Comparison of ENCODE assay signal across 13 cellular contexts in the genomic region with DNA sequence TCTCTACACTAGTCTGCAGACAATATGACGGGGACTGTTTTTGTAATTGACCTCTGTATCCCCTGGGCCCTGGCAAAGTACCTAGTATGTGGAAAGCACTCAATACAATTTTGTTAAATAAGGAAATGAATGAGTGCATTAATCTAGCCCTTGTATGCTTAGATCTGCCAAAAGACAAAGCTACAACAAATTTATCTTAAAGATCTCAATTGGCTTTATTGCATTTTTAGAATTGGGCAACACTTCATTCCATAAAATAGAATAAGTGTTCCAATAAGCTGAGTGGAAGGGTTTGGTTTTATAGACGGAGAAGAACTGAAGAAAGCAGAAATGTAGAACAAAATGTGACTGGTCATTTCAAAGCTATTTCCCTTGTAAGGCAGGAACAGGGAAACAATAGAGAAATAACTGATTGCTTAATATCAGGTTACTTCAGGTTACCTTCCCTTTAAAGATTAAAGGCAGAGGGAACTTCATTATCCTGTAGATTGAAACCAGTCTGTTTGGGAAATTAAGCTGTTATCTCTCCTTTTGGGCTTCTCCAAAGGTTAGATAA.
DNase-seq lines count a peak whose midpoint lies in the region; ATAC-seq and TF ChIP-seq lines count a peak whose summit lies in the region.
"Had no signal": no experiment of that assay in that cellular context is flagged by ENCODE, and none has a peak within 500 bp of the region (broad histone marks: within the 10 kb centered on the region; RNA-seq: fewer than 3 reads in every experiment).

No MANE protein-coding gene starts in this region.

- peaks cover 31% of the 10 kb centered on the region for H3K4me1 Mint-ChIP-seq in MCF 10A (ENCODE audit: insufficient read depth, unreplicated experiment)
- H3K4me1 Mint-ChIP-seq in stimulated activated memory B cell treated with anti-CD40 and anti-IgM and Interleukin-4, amounts not matched to agents 10 μg/mL and 1 μg/mL and 100 μg/mL, for 72 hours: no peaks in the 10 kb centered on the region

- intact Hi-C loops in MCF 10A (cut with micrococcal nuclease): loop anchor here (5.0 kb wide), 2 partner anchors 95 to 260 kb away; no protein-coding TSS in a partner anchor
- intact Hi-C loops in left lung (cut with DNase I): no loop called here

- H3K4me3 ChIP-seq in left lung: no peak overlapping the region
- H3K4me3 ChIP-seq: right atrium auricular region had no signal

- H3K36me3 Mint-ChIP-seq in MCF 10A (ENCODE audit: insufficient read depth, unreplicated experiment): no peaks in the 10 kb centered on the region
- no peaks in the 10 kb centered on the region for H3K36me3 Mint-ChIP-seq in stimulated activated memory B cell treated with anti-CD40 and anti-IgM and Interleukin-4, amounts not matched to agents 10 μg/mL and 1 μg/mL and 100 μg/mL, for 72 hours
- H3K36me3 Mint-ChIP-seq: activated naive CD4-positive, alpha-beta T cell treated with anti-CD3 and anti-CD28 coated beads, Interleukin-2, amount 50 U/mL, for 72 hours had no signal

- no peaks in the 10 kb centered on the region for H3K9me3 Mint-ChIP-seq in MCF 10A (ENCODE audit: unreplicated experiment)
- H3K9me3 Mint-ChIP-seq in stimulated activated memory B cell treated with anti-CD40 and anti-IgM and Interleukin-4, amounts not matched to agents 10 μg/mL and 1 μg/mL and 100 μg/mL, for 72 hours: no peaks in the 10 kb centered on the region

- TF ChIP-seq EP300 in Ishikawa (IDR thresholded peaks at IDR 0.05; ENCODE audit: borderline replicate concordance): no peak

- POLR2A ChIA-PET in MCF 10A (lab: Yijun Ruan, JAX): interaction anchor here (0.5 to 4.0 kb wide), 33 partner anchors 10 to 1809 kb away, joined by 3 to 40 read pairs (median 4); a partner anchor contains a TSS

- no peak for TF ChIP-seq CTCF in MCF 10A (IDR thresholded peaks at IDR 0.05; ENCODE audit: unreplicated experiment)
- TF ChIP-seq CTCF in left lung (IDR thresholded peaks at IDR 0.05): no peak

- DNase-seq in AG08395 (ENCODE audit: low spot score): peak; percentile 55
- DNase-seq in MCF 10A (ENCODE audit: unreplicated experiment): peak; percentile 90
- no peak for DNase-seq in left lung
- DNase-seq in GOT3 (lab: John Stamatoyannopoulos, UW): no peak
- DNase-seq in NCI-H446 treated with DMSO at 0.1 percent for 48 hours (lab: John Stamatoyannopoulos, UW): no peak
- no peak for DNase-seq in NCI-H524 treated with DMSO at 0.1 percent for 48 hours (lab: John Stamatoyannopoulos, UW)
- DNase-seq: activated CD4-positive, alpha-beta T cell treated with anti-CD3 and anti-CD28 coated beads, Interleukin-2, amount 50 U/mL, for 48 hours; NCI-H510A; stimulated activated CD8-positive, alpha-beta memory T cell treated with anti-CD3 and anti-CD28 coated beads, Interleukin-4, amount 100 ng/mL, for 48 hours had no signal

- H3K4me1 ChIP-seq in left lung: peaks cover 0 to 15% of the 10 kb centered on the region in 2 donors
- H3K4me1 ChIP-seq: right atrium auricular region had no signal

- H3K27me3 ChIP-seq in left lung: no peaks in the 10 kb centered on the region
- H3K27me3 ChIP-seq: right atrium auricular region had no signal

- H3K27ac Mint-ChIP-seq in MCF 10A (ENCODE audit: low read depth, unreplicated experiment): peak overlapping the region; percentile 86
- no peak overlapping the region for H3K27ac Mint-ChIP-seq in stimulated activated memory B cell treated with anti-CD40 and anti-IgM and Interleukin-4, amounts not matched to agents 10 μg/mL and 1 μg/mL and 100 μg/mL, for 72 hours
- H3K27ac Mint-ChIP-seq: activated naive CD4-positive, alpha-beta T cell treated with anti-CD3 and anti-CD28 coated beads, Interleukin-2, amount 50 U/mL, for 72 hours had no signal

- H3K36me3 ChIP-seq in left lung: no peaks in the 10 kb centered on the region
- H3K36me3 ChIP-seq: right atrium auricular region had no signal

- no TSS peak for BruUV-seq in MCF 10A (replicated peaks; lab: Mats Ljungman, UMichigan)

- ATAC-seq in left lung: peak; percentile 71
- ATAC-seq in stimulated activated memory B cell treated with anti-CD40 and anti-IgM and Interleukin-4, amounts not matched to agents 10 μg/mL and 1 μg/mL and 100 μg/mL, for 72 hours: no peak
- ATAC-seq: activated naive CD4-positive, alpha-beta T cell treated with anti-CD3 and anti-CD28 coated beads, Interleukin-2, amount 50 U/mL, for 72 hours had no signal

- H3K27ac ChIP-seq in left lung: peak overlapping the region; percentile 69 to 71
- H3K27ac ChIP-seq: right atrium auricular region had no signal

- no peak for TF ChIP-seq RAD21 in Ishikawa (IDR thresholded peaks at IDR 0.05; ENCODE audit: low read depth)

- H3K9me3 ChIP-seq in left lung: no peaks in the 10 kb centered on the region
- H3K9me3 ChIP-seq: right atrium auricular region had no signal

- CTCF ChIA-PET in MCF 10A (lab: Yijun Ruan, JAX): interaction anchor here (0.6 to 2.3 kb wide), 13 partner anchors 10 to 352 kb away, joined by 3 to 21 read pairs (median 3); no protein-coding TSS in a partner anchor

- peak overlapping the region; percentile 59 for H3K4me3 Mint-ChIP-seq in MCF 10A (ENCODE audit: unreplicated experiment)
- no peak overlapping the region for H3K4me3 Mint-ChIP-seq in stimulated activated memory B cell treated with anti-CD40 and anti-IgM and Interleukin-4, amounts not matched to agents 10 μg/mL and 1 μg/mL and 100 μg/mL, for 72 hours

- no peaks in the 10 kb centered on the region for H3K27me3 Mint-ChIP-seq in MCF 10A (ENCODE audit: insufficient read depth, unreplicated experiment)
- no peaks in the 10 kb centered on the region for H3K27me3 Mint-ChIP-seq in stimulated activated memory B cell treated with anti-CD40 and anti-IgM and Interleukin-4, amounts not matched to agents 10 μg/mL and 1 μg/mL and 100 μg/mL, for 72 hours

TF ChIP-seq in Ishikawa, 13 proteins besides CTCF, POLR2A, EP300 and RAD21:
- peak; percentile 57; the same call in 1 of the 2 replicates for TF ChIP-seq CEBPB (IDR thresholded peaks at IDR 0.05)
- TF ChIP-seq, protein P1, sequence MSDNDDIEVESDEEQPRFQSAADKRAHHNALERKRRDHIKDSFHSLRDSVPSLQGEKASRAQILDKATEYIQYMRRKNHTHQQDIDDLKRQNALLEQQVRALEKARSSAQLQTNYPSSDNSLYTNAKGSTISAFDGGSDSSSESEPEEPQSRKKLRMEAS (IDR thresholded peaks at IDR 0.05): no peak

Comparison
In these comparisons a context has a peak if more than half of its experiments do, and no peak if none do; other contexts are left out.
1. DNase-seq: peak in AG08395 (single experiment) and MCF 10A (single experiment); none in left lung (0 of 2), GOT3 (single experiment), NCI-H446 treated with DMSO at 0.1 percent for 48 hours (single experiment) and NCI-H524 treated with DMSO at 0.1 percent for 48 hours (single experiment).